ENCODE assay signal across 16 cellular contexts in genomic region chr2:236169741-236170654, GRCh38. TPM values are rescaled to one million over a fixed set of nuclear protein-coding genes. Genes with fewer than 3 reads are reported as not detected.
DNase-seq lines count a peak whose midpoint lies in the region; ATAC-seq, FAIRE-seq and TF ChIP-seq lines count a peak whose summit lies in the region.
"Had no signal": no experiment of that assay in that cellular context is flagged by ENCODE, and none has a peak within 500 bp of the region (broad histone marks: within the 10 kb centered on the region; RNA-seq: fewer than 3 reads in every experiment).

No MANE protein-coding gene starts in this region.

- no peaks in the 10 kb centered on the region for H3K36me3 ChIP-seq in SK-N-SH (replicated peaks in 1 of 2; ENCODE audit: control insufficient read depth in 1 of 2, insufficient read depth in 2 of 2, low read length in 1 of 2)
- H3K36me3 ChIP-seq in K562 (ENCODE audit: control insufficient read depth, insufficient read depth, low read length), result no peaks in the 10 kb centered on the region
- H3K36me3 ChIP-seq in neural cell (ENCODE audit: insufficient read depth, low read length), result no peaks in the 10 kb centered on the region
- H3K36me3 ChIP-seq: ascending aorta, prostate gland had no signal

- peak; percentile 49 for DNase-seq in SK-N-SH
- DNase-seq in HuH-7 (ENCODE audit: low spot score), result peak; percentile 5
- DNase-seq in K562 (ENCODE audit: extremely low read depth in 1 of 4, low spot score in 3 of 4), result no peak
- no peak for DNase-seq in inferior parietal cortex (ENCODE audit: extremely low spot score)
- DNase-seq: activated T-cell treated with anti-CD3 and anti-CD28 coated beads, Interleukin-2, amount 50 U/mL, for 1 hour; GM23248; NK-92 treated with Interleukin-12 subunit alpha and Interleukin-12 subunit beta, amount 100 ng/mL, for 24 hours; Right ventricle myocardium superior had no signal

- WGBS in SK-N-SH (ENCODE audit: low lambda C conversion rate), result 31% methylated on average over 34 of the region's 38 CpGs
- 69% methylated on average over 12 of the region's 38 CpGs for WGBS in K562 (ENCODE audit: insufficient coverage, low coverage, missing lambda C conversion rate)

- H3K27ac ChIP-seq in SK-N-SH (ENCODE audit: low read depth in 2 of 2, low read length in 1 of 2) (no peak overlapping the region), K562 (ENCODE audit: extremely low read depth, low read depth, low read length) (no peak overlapping the region), neural cell (ENCODE audit: low read length) (no peak overlapping the region)
- H3K27ac ChIP-seq: A549, ascending aorta, GM23248, prostate gland had no signal

- no peaks in the 10 kb centered on the region for H3K79me2 ChIP-seq in SK-N-SH (ENCODE audit: insufficient read depth)
- no peaks in the 10 kb centered on the region for H3K79me2 ChIP-seq in K562 (ENCODE audit: control insufficient read depth, insufficient read depth, low read length)
- no peaks in the 10 kb centered on the region for H3K79me2 ChIP-seq in neural cell (replicated peaks; ENCODE audit: insufficient read depth, low read length)

- POLR2A ChIA-PET in SK-N-SH (lab: Yijun Ruan, JAX) (interaction anchor here (1.2 kb wide), 1 partner anchor 9 kb away, joined by 3 read pairs; no protein-coding TSS in a partner anchor), K562 (lab: Yijun Ruan, JAX) (no interaction called here)

- FAIRE-seq in K562 (lab: Jason Lieb, UNC), result no peak
- FAIRE-seq: A549, G401.6 had no signal

- H3K4me3 ChIP-seq in SK-N-SH (ENCODE audit: low read depth in 2 of 2, low read length in 1 of 2), result no peak overlapping the region
- no peak overlapping the region for H3K4me3 ChIP-seq in K562
- H3K4me3 ChIP-seq in neural cell (ENCODE audit: low read length), result no peak overlapping the region
- H3K4me3 ChIP-seq: A549, ascending aorta, GM23248, prostate gland had no signal

- H3K9ac ChIP-seq in SK-N-SH, result no peak overlapping the region
- no peak overlapping the region for H3K9ac ChIP-seq in K562 (ENCODE audit: insufficient read depth in 1 of 2, low read depth in 2 of 2, low read length in 2 of 2)
- no peak overlapping the region for H3K9ac ChIP-seq in neural cell (ENCODE audit: low read length)
- H3K9ac ChIP-seq: GM23248 had no signal

- intact Hi-C loops in K562 (cut with micrococcal nuclease), result no loop called here

- H3K4me2 ChIP-seq in SK-N-SH (no peak overlapping the region), K562 (ENCODE audit: insufficient read depth, low read length) (no peak overlapping the region), neural cell (ENCODE audit: low read length) (no peak overlapping the region)
- H3K4me2 ChIP-seq: A549 had no signal

- TF ChIP-seq RAD21 in SK-N-SH (IDR thresholded peaks at IDR 0.05; ENCODE audit: low read length) (no peak), K562 (CRISPR knock-in tag; conservative IDR thresholded peaks at IDR 0.05 in 1 of 2, IDR thresholded peaks at IDR 0.05 in 1 of 2) (no peak), neural cell (conservative IDR thresholded peaks at IDR 0.05) (no peak)

- no peaks in the 10 kb centered on the region for H3K9me2 ChIP-seq in SK-N-SH
- no peaks in the 10 kb centered on the region for H3K9me2 ChIP-seq in neural cell (ENCODE audit: insufficient read depth, low read length)

- ATAC-seq in SK-N-SH treated with all-trans-retinoic acid at 6 μM for 48 hours (no peak), K562 (no peak), GM21786 (IDR thresholded peaks at IDR 0.05; ENCODE audit: unreplicated experiment) (no peak), HG03342 (IDR thresholded peaks at IDR 0.05; ENCODE audit: unreplicated experiment) (no peak)
- ATAC-seq: A549 had no signal

- H3F3A ChIP-seq in SK-N-SH (replicated peaks; ENCODE audit: insufficient read depth) (peaks cover 4% of the 10 kb centered on the region), neural cell (ENCODE audit: insufficient read depth, low read length, poor library complexity, severe bottlenecking) (peaks cover 5% of the 10 kb centered on the region)

- no peaks in the 10 kb centered on the region for H4K20me1 ChIP-seq in SK-N-SH (ENCODE audit: insufficient read depth)
- no peaks in the 10 kb centered on the region for H4K20me1 ChIP-seq in K562 (replicated peaks; ENCODE audit: control insufficient read depth, insufficient read depth, low read length)
- no peaks in the 10 kb centered on the region for H4K20me1 ChIP-seq in neural cell (ENCODE audit: insufficient read depth)

- TF ChIP-seq CTCF in SK-N-SH (IDR thresholded peaks at IDR 0.05), result no peak
- no peak for TF ChIP-seq CTCF in K562 (IDR thresholded peaks at IDR 0.05 in 2 of 3, conservative IDR thresholded peaks at IDR 0.05 in 1 of 3; ENCODE audit: insufficient read depth in 2 of 3, low read depth in 1 of 3, low read length in 3 of 3)
- TF ChIP-seq CTCF in neural cell (IDR thresholded peaks at IDR 0.05; ENCODE audit: poor library complexity, severe bottlenecking), result no peak

- H3K4me1 ChIP-seq in SK-N-SH (ENCODE audit: control insufficient read depth in 1 of 2, insufficient read depth in 2 of 2, low read depth in 1 of 2, low read length in 1 of 2) (peaks cover 0 to 5% of the 10 kb centered on the region in 2 experiments; a peak in 2 of 4 replicates), K562 (replicated peaks in 1 of 2; ENCODE audit: control insufficient read depth in 2 of 2, insufficient read depth in 2 of 2, low read length in 2 of 2) (peaks cover 0 to 25% of the 10 kb centered on the region in 2 experiments; a peak in 2 of 5 replicates)

- peaks cover 97% of the 10 kb centered on the region for H3K27me3 ChIP-seq in SK-N-SH (ENCODE audit: insufficient read depth)
- H3K27me3 ChIP-seq in K562 (ENCODE audit: control insufficient read depth in 2 of 2, insufficient read depth in 2 of 2, low read length in 2 of 2), result peaks cover 0 to 7% of the 10 kb centered on the region in 2 experiments; a peak in 2 of 5 replicates
- H3K27me3 ChIP-seq in neural cell (ENCODE audit: insufficient read depth, low read depth, low read length), result peaks cover 100% of the 10 kb centered on the region

- H2AFZ ChIP-seq in SK-N-SH (ENCODE audit: low read depth) (no peak overlapping the region), K562 (ENCODE audit: low read depth, low read length) (no peak overlapping the region), neural cell (ENCODE audit: low read depth, low read length) (no peak overlapping the region)
- H2AFZ ChIP-seq: GM23248 had no signal

- TSS peak; percentile 26 for BruUV-seq in K562 (replicated peaks; lab: Mats Ljungman, UMichigan)

- TF ChIP-seq EP300 in SK-N-SH (IDR thresholded peaks at IDR 0.05; ENCODE audit: borderline replicate concordance in 1 of 2, low read depth in 1 of 2, low read length in 1 of 2) (no peak), K562 (IDR thresholded peaks at IDR 0.05; ENCODE audit: low read length) (no peak), neural cell (conservative IDR thresholded peaks at IDR 0.05; ENCODE audit: poor library complexity, severe bottlenecking) (no peak)

- no peak for TF ChIP-seq POLR2A in K562 (conservative IDR thresholded peaks at IDR 0.05)

- CTCF ChIA-PET in SK-N-SH (lab: Yijun Ruan, JAX) (interaction anchor here (0.6 to 15.0 kb wide), 10 partner anchors 8 to 404 kb away, joined by 3 to 248 read pairs (median 5); no protein-coding TSS in a partner anchor), K562 (lab: Yijun Ruan, JAX; ENCODE audit: low intra/inter-chr PET ratio) (no interaction called here)

- in situ Hi-C loops in K562 (cut with MboI), result no loop called here

- H3K9me3 ChIP-seq in SK-N-SH (no peaks in the 10 kb centered on the region), K562 (replicated peaks; ENCODE audit: control insufficient read depth, insufficient read depth, low read depth, low read length) (no peaks in the 10 kb centered on the region), neural cell (ENCODE audit: low read length) (no peaks in the 10 kb centered on the region)
- H3K9me3 ChIP-seq: A549, ascending aorta, prostate gland had no signal

- H3K9me1 ChIP-seq in K562 (ENCODE audit: control insufficient read depth, insufficient read depth, low read length), result no peaks in the 10 kb centered on the region

TF ChIP-seq in SK-N-SH, 30 proteins besides CTCF, POLR2A, EP300 and RAD21 (continues in another document):
- TF ChIP-seq JUND (IDR thresholded peaks at IDR 0.05), result no peak

TF ChIP-seq in SK-N-SH treated with all-trans-retinoic acid at 6 μM for 48 hours, 23 proteins besides CTCF, POLR2A, EP300 and RAD21 (continues in another document):
- TF ChIP-seq ISL1 (CRISPR knock-in tag; IDR thresholded peaks at IDR 0.05) (no peak), ZFP30 (CRISPR knock-in tag; IDR thresholded peaks at IDR 0.05) (no peak)

TF ChIP-seq in K562, 482 proteins besides CTCF, POLR2A, EP300 and RAD21 (continues in another document):
- TF ChIP-seq ZNF766 (CRISPR knock-in tag; conservative IDR thresholded peaks at IDR 0.05) (no peak), ZNF695 (CRISPR knock-in tag; IDR thresholded peaks at IDR 0.05) (no peak)

TF ChIP-seq in neural cell, 6 proteins besides CTCF, POLR2A, EP300 and RAD21 (continues in another document):
- TF ChIP-seq MXI1 (conservative IDR thresholded peaks at IDR 0.05; ENCODE audit: poor library complexity, severe bottlenecking), result no peak

RNA-seq across cellular contexts. Expression of gene GBX2, which starts 1.8 kb away (rescaled TPM):
- polyA plus RNA-seq in SK-N-SH (2012; rRNA removed) (0.03 and 0.16 TPM in 2 replicates), K562 (2011; rRNA removed) (0.20 TPM in 1 of 2 replicates, not detected in the other), K562 (2014; fragmentation: Illumina TruSeq; extraction: Trizol) (0.16 and 0.19 TPM in 2 replicates), K562 (2014; fragmentation: Nextera tagmentation; extraction: Ambion mirVana) (under 1 TPM in 1 of 2 experiments, not detected in 1; 0.03 TPM), K562 (2014; rRNA removed) (0.28 and 0.47 TPM in 2 replicates), neural cell (0.92 and 1.2 TPM in 2 replicates)
- 0.08 and 0.14 TPM in 2 replicates for polyA plus RNA-seq in SK-N-SH (2012; cell fraction: cytosol; rRNA removed)
- 0.14 and 0.33 TPM in 2 replicates for polyA plus RNA-seq in SK-N-SH (2012; cell fraction: nucleus; rRNA removed)
- total RNA-seq in K562 (2011; cell fraction: chromatin; rRNA removed; ENCODE audit: low replicate concordance), result 0.60 TPM in 1 of 2 replicates, not detected in the other
- 0.26 and 0.67 TPM in 2 replicates for total RNA-seq in K562 (2011; cell fraction: nucleolus; rRNA removed)
- total RNA-seq in K562 (2011; cell fraction: nucleoplasm; rRNA removed), result 0.29 and 0.69 TPM in 2 replicates
- total RNA-seq in K562 (2014; rRNA removed) (0.33 and 0.50 TPM in 2 replicates), K562 (2014; rRNA removed; fragmentation: Illumina TruSeq; extraction: Trizol) (0.25 TPM in 1 of 2 replicates, not detected in the other), K562 (2015; rRNA removed; fragmentation: Illumina TruSeq; extraction: Trizol) (0.36 and 0.49 TPM in 2 replicates), K562 (2021) (0.53 and 0.54 TPM in 2 replicates)
- polyA plus RNA-seq in K562 (2011; cell fraction: cytosol; rRNA removed), result 0.04 and 0.67 TPM in 2 replicates
- 0.10 and 0.46 TPM in 2 replicates for polyA plus RNA-seq in K562 (2011; cell fraction: nucleus; rRNA removed)
- 0.25 and 0.40 TPM in 2 replicates for polyA plus RNA-seq in K562 (2012)
- polyA minus RNA-seq in K562 (2011; rRNA and poly(A)+ RNA removed), result 0.18 TPM in 1 of 2 replicates, not detected in the other
- not detected in 2 replicates for polyA minus RNA-seq in K562 (2011; cell fraction: cytosol; rRNA and poly(A)+ RNA removed)
- 0.22 and 1.1 TPM in 2 replicates for polyA minus RNA-seq in K562 (2011; cell fraction: nucleus; rRNA and poly(A)+ RNA removed)
- polyA minus RNA-seq in neural cell, result 1.0 and 1.7 TPM in 2 replicates
- total RNA-seq: ascending aorta, GM23248, Right ventricle myocardium superior had no signal
- polyA plus RNA-seq: GM23248 had no signal

Comparison
In these comparisons a context has a peak if more than half of its experiments do, and no peak if none do; other contexts are left out.
1. DNase-seq: peak in SK-N-SH (single experiment) and HuH-7 (single experiment); none in K562 (0 of 4) and inferior parietal cortex (single experiment).